In the genomic region with DNA sequence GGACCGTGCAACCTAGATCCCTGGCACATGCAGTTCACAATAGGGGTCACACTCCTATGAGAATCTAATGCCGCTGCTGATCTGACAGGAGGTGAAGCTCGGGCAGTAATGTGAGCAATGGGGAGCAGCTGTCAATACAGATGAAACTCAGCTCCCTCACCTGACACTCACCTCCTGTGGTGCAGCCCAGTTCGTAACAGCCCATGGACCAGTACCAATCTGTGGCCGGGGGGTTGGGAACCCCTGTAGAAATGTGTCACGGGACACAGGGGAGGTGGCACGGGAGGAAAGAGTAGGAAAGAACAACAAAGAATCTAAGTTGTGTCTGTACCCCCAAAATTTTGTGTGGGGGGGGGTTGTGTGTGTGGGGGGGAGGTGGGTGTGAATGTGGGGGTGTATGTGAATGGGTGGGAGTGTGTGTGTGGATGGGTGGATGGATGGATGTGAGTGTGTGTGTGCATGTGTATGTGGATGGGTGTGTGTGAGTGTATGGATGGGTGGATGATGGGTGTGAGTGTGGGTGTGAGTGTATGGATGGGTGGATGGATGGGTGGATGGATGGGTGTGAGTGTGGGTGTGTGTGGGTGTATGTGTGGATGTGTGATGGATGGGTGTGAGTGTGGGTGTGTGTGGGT, we compare ENCODE assay signal across 20 cellular contexts.
"Had no signal": no experiment of that assay in that cellular context is flagged by ENCODE, and none has a peak within 500 bp of the region (broad histone marks: within the 10 kb centered on the region; RNA-seq: fewer than 3 reads in every experiment).

No MANE protein-coding gene starts in this region.

- H3K4me1 Mint-ChIP-seq: neural progenitor cell had no signal

- DNase-seq: activated CD4-positive, alpha-beta T cell treated with anti-CD3 and anti-CD28 coated beads, Interleukin-2, amount 10 ng/mL, durations not matched to agents 7 days and 5 days; activated CD4-positive, CD25-positive, alpha-beta regulatory T cell; activated gamma-delta T cell; adrenal gland; effector CD8-positive, alpha-beta T cell; heart left ventricle; kidney glomerular epithelial cell; left ventricle myocardium inferior; mammary epithelial cell; stimulated activated CD4-positive, alpha-beta T cell treated with anti-CD3 and anti-CD28 coated beads, Interleukin-12 subunit alpha, Interleukin-12 subunit beta, amount 100 ng/mL, for 4 hours; T-helper 9 cell; upper lobe of left lung had no signal

- H3K4me3 ChIP-seq: adrenal gland, breast epithelium, esophagus muscularis mucosa, gastroesophageal sphincter, heart left ventricle, left ventricle myocardium inferior, neural progenitor cell, right atrium auricular region, thoracic aorta, upper lobe of left lung had no signal

- H3K4me1 ChIP-seq: adrenal gland, breast epithelium, esophagus muscularis mucosa, gastroesophageal sphincter, neural progenitor cell, right atrium auricular region, upper lobe of left lung had no signal

- H2AFZ ChIP-seq: neural progenitor cell had no signal

- H3K27me3 ChIP-seq: adrenal gland, breast epithelium, esophagus muscularis mucosa, gastroesophageal sphincter, heart left ventricle, neural progenitor cell, right atrium auricular region, upper lobe of left lung had no signal

- H3K4me2 ChIP-seq: neural progenitor cell had no signal

- H3K9me3 Mint-ChIP-seq: activated CD4-positive, alpha-beta T cell treated with anti-CD3 and anti-CD28 coated beads, Interleukin-2, amount 10 ng/mL, durations not matched to agents 7 days and 5 days had no signal

- H3K36me3 ChIP-seq: adrenal gland, neural progenitor cell, thoracic aorta had no signal

- H3K4me3 Mint-ChIP-seq: activated CD4-positive, alpha-beta T cell treated with anti-CD3 and anti-CD28 coated beads, Interleukin-2, amount 10 ng/mL, durations not matched to agents 7 days and 5 days; dendritic cell treated with granulocyte-macrophage colony-stimulating factor and Interleukin-4, amounts not matched to agents 40 ng/mL and 50 ng/mL, for 4 days; neural progenitor cell had no signal

- H3K27me3 Mint-ChIP-seq: activated CD4-positive, alpha-beta T cell treated with anti-CD3 and anti-CD28 coated beads, Interleukin-2, amount 10 ng/mL, durations not matched to agents 7 days and 5 days; dendritic cell treated with granulocyte-macrophage colony-stimulating factor and Interleukin-4, amounts not matched to agents 40 ng/mL and 50 ng/mL, for 4 days; progenitor cell of endocrine pancreas had no signal

- ATAC-seq: gastroesophageal sphincter had no signal

- H3K27ac ChIP-seq: adrenal gland, breast epithelium, esophagus muscularis mucosa, gastroesophageal sphincter, heart left ventricle, left ventricle myocardium inferior, neural progenitor cell, right atrium auricular region, thoracic aorta, upper lobe of left lung had no signal

- H3K9me3 ChIP-seq: adrenal gland, breast epithelium, gastroesophageal sphincter, heart left ventricle, left ventricle myocardium inferior, right atrium auricular region, thoracic aorta, upper lobe of left lung had no signal

- H3K27ac Mint-ChIP-seq: activated CD4-positive, alpha-beta T cell treated with anti-CD3 and anti-CD28 coated beads, Interleukin-2, amount 10 ng/mL, durations not matched to agents 7 days and 5 days; dendritic cell treated with granulocyte-macrophage colony-stimulating factor and Interleukin-4, amounts not matched to agents 40 ng/mL and 50 ng/mL, for 4 days; neural progenitor cell; progenitor cell of endocrine pancreas had no signal

- H3K9ac ChIP-seq: neural progenitor cell had no signal
